In the genomic region with DNA sequence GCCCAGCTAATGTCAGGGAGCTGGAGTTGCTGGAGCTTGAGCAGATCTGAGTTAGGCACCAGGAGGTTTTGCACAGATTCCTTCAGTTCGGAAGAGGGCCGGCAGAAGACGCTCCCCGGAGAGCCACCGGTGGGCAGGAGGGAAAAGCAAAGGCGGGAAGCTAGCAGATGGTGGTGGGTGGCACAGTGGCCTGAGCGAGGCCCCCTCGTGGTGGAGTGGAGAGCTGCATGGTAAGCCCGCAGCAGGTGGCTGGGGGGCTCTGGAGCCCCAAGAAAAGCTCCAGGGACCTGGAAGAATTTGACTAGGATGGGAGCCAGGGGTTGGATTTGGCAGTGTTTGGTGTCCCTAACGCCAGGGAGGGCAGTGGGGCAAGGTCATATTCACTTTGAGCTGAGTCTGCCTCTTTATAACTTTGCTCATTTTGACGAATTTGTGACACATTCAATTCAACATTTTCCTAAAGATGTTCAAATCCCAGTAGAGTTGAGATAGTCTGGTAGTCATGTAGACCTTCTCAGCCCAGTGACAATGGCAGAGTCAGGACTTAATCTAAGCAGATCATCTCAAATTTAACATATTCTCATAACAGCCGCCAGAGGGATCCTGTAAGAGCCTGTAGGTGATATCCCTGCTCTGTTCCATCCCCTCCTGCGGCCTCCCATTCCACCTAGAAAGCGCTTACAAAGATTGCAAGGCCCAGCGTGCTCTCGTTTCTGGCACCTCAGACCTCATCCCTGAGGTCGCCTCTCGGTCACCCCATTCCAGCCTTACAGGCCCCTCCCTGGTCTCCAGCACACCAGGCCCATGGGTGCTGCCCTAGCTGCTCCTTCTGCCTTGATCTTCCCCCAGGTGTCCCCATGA, we compare ENCODE assay signal across 9 cellular contexts.
A peak's percentile ranks its signal among the peaks of the same experiment; 100 is the strongest.
DNase-seq lines count a peak whose midpoint lies in the region; ATAC-seq, FAIRE-seq and TF ChIP-seq lines count a peak whose summit lies in the region.
"Had no signal": no experiment of that assay in that cellular context is flagged by ENCODE, and none has a peak within 500 bp of the region (broad histone marks: within the 10 kb centered on the region; RNA-seq: fewer than 3 reads in every experiment).

No MANE protein-coding gene starts in this region.

- no peaks in the 10 kb centered on the region for H3K4me1 ChIP-seq in parathyroid adenoma

- H3K9ac ChIP-seq in parathyroid adenoma = no peak overlapping the region

- FAIRE-seq in D721Med (lab: Jason Lieb, UNC) = no peak
- FAIRE-seq: TTC549 had no signal

- peak; percentile 34 for TF ChIP-seq CTCF in D721Med (IDR thresholded peaks at IDR 0.05; ENCODE audit: insufficient read depth, missing control alignments)
- TF ChIP-seq CTCF in coronary artery (IDR thresholded peaks at IDR 0.05) = peak; percentile 46
- peak; percentile 31 for TF ChIP-seq CTCF in parathyroid adenoma (IDR thresholded peaks at IDR 0.05)

- H3K4me2 ChIP-seq in parathyroid adenoma (ENCODE audit: low read length) = no peak overlapping the region

- H3K4me3 ChIP-seq in coronary artery (no peak overlapping the region), parathyroid adenoma (ENCODE audit: low read depth, low read length) (no peak overlapping the region)

- DNase-seq in D721Med (ENCODE audit: insufficient read length, low spot score) = no peak
- DNase-seq in Kasumi-1 (lab: John Stamatoyannopoulos, UW) = peak; percentile 11 to 23
- no peak for DNase-seq in coronary artery (ENCODE audit: low spot score)
- no peak for DNase-seq in NCI-H774 (lab: John Stamatoyannopoulos, UW)

- no peak overlapping the region for H2AFZ ChIP-seq in parathyroid adenoma

- H3K27ac ChIP-seq in coronary artery (no peak overlapping the region), parathyroid adenoma (no peak overlapping the region)

- H3K79me2 ChIP-seq in parathyroid adenoma = no peaks in the 10 kb centered on the region

- H3K27me3 ChIP-seq in parathyroid adenoma (ENCODE audit: control insufficient read depth, insufficient read depth, low read length) = no peaks in the 10 kb centered on the region

- H3K36me3 ChIP-seq in parathyroid adenoma (ENCODE audit: control insufficient read depth, insufficient read depth, low read length) = no peaks in the 10 kb centered on the region

- ATAC-seq in GM21381 (IDR thresholded peaks at IDR 0.05; ENCODE audit: unreplicated experiment) (no peak), HG02763 (IDR thresholded peaks at IDR 0.05; ENCODE audit: unreplicated experiment) (no peak), GM21786 (IDR thresholded peaks at IDR 0.05; ENCODE audit: unreplicated experiment) (no peak)

- no peaks in the 10 kb centered on the region for H3K9me3 ChIP-seq in parathyroid adenoma (ENCODE audit: control insufficient read depth, low read length)

Comparison
In these comparisons a context has a peak if more than half of its experiments do, and no peak if none do; other contexts are left out.
1. DNase-seq: peak in Kasumi-1 (2 of 2); none in D721Med (single experiment), coronary artery (single experiment) and NCI-H774 (single experiment).
2. Peak in every context shown above with its lines, with median percentiles within 50 percentile points of each other: CTCF ChIP-seq.